1 cellular context compared by ENCODE assay signal in genomic region chr4:1802151-1802715, GRCh38.
A peak's percentile ranks its signal among the peaks of the same experiment; 100 is the strongest.
TF ChIP-seq lines count a peak whose summit lies in the region.

No MANE protein-coding gene starts in this region.

TF ChIP-seq in HepG2, 621 proteins besides CTCF, POLR2A, EP300 and RAD21 (continued from another document and continues in another):
- TF ChIP-seq, protein P1, sequence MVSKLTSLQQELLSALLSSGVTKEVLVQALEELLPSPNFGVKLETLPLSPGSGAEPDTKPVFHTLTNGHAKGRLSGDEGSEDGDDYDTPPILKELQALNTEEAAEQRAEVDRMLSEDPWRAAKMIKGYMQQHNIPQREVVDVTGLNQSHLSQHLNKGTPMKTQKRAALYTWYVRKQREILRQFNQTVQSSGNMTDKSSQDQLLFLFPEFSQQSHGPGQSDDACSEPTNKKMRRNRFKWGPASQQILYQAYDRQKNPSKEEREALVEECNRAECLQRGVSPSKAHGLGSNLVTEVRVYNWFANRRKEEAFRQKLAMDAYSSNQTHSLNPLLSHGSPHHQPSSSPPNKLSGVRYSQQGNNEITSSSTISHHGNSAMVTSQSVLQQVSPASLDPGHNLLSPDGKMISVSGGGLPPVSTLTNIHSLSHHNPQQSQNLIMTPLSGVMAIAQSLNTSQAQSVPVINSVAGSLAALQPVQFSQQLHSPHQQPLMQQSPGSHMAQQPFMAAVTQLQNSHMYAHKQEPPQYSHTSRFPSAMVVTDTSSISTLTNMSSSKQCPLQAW (CRISPR knock-in tag; IDR thresholded peaks at IDR 0.05): peak; percentile 89
- TF ChIP-seq, protein P2, sequence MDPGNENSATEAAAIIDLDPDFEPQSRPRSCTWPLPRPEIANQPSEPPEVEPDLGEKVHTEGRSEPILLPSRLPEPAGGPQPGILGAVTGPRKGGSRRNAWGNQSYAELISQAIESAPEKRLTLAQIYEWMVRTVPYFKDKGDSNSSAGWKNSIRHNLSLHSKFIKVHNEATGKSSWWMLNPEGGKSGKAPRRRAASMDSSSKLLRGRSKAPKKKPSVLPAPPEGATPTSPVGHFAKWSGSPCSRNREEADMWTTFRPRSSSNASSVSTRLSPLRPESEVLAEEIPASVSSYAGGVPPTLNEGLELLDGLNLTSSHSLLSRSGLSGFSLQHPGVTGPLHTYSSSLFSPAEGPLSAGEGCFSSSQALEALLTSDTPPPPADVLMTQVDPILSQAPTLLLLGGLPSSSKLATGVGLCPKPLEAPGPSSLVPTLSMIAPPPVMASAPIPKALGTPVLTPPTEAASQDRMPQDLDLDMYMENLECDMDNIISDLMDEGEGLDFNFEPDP (CRISPR knock-in tag; conservative IDR thresholded peaks at IDR 0.05): no peak
- TF ChIP-seq ZBTB37 (CRISPR knock-in tag; IDR thresholded peaks at IDR 0.05) (no peak), HOXD1 (CRISPR knock-in tag; IDR thresholded peaks at IDR 0.05) (no peak), ZNF136 (CRISPR knock-in tag; IDR thresholded peaks at IDR 0.05; ENCODE audit: low read depth) (0 out of 2 replicates have a peak, but pooled peaks have one; percentile 48), ZBTB42 (CRISPR knock-in tag; IDR thresholded peaks at IDR 0.05) (peak; percentile 98), PITX1 (CRISPR knock-in tag; IDR thresholded peaks at IDR 0.05) (peak; percentile 87; the same call in 1 of the 2 replicates), HIVEP1 (CRISPR knock-in tag; IDR thresholded peaks at IDR 0.05) (peak; percentile 92; the same call in 1 of the 2 replicates), MTA3 (CRISPR knock-in tag; IDR thresholded peaks at IDR 0.05) (no peak), ATF2 (CRISPR knock-in tag; IDR thresholded peaks at IDR 0.05) (peak; percentile 76; the same call in 1 of the 2 replicates), ZNF768 (CRISPR knock-in tag; IDR thresholded peaks at IDR 0.05) (peak; percentile 30; the same call in 1 of the 2 replicates), AKAP8 (CRISPR knock-in tag; IDR thresholded peaks at IDR 0.05) (peak; percentile 93), ZNF550 (CRISPR knock-in tag; IDR thresholded peaks at IDR 0.05; ENCODE audit: borderline replicate concordance) (no peak), ZNF850 (CRISPR knock-in tag; conservative IDR thresholded peaks at IDR 0.05) (no peak), TBX2 (CRISPR knock-in tag; IDR thresholded peaks at IDR 0.05; ENCODE audit: borderline replicate concordance) (peak; percentile 94), MAFF (IDR thresholded peaks at IDR 0.05; ENCODE audit: low read depth, low read length) (no peak), RFXANK (CRISPR knock-in tag; IDR thresholded peaks at IDR 0.05) (no peak), TARDBP (CRISPR knock-in tag; IDR thresholded peaks at IDR 0.05) (peak; percentile 87), NFATC3 (CRISPR knock-in tag; IDR thresholded peaks at IDR 0.05) (no peak), ATRX (CRISPR knock-in tag; IDR thresholded peaks at IDR 0.05; ENCODE audit: borderline replicate concordance) (no peak), ZNF619 (CRISPR knock-in tag; IDR thresholded peaks at IDR 0.05) (no peak), SRF (IDR thresholded peaks at IDR 0.05; ENCODE audit: low read depth, low read length) (0 out of 2 replicates have a peak, but pooled peaks have one; percentile 13), FOXP4 (CRISPR knock-in tag; IDR thresholded peaks at IDR 0.05) (peak; percentile 77), ZNF205 (CRISPR knock-in tag; IDR thresholded peaks at IDR 0.05) (peak; percentile 70), MAF1 (CRISPR knock-in tag; IDR thresholded peaks at IDR 0.05; ENCODE audit: borderline replicate concordance) (no peak), TBP (CRISPR knock-in tag; IDR thresholded peaks at IDR 0.05) (no peak), CEBPG (CRISPR knock-in tag; IDR thresholded peaks at IDR 0.05) (peak; percentile 96), NBN (conservative IDR thresholded peaks at IDR 0.05) (no peak), HOXA5 (CRISPR knock-in tag; IDR thresholded peaks at IDR 0.05) (0 out of 2 replicates have a peak, but pooled peaks have one; percentile 23), GATAD2A (CRISPR knock-in tag; IDR thresholded peaks at IDR 0.05) (peak; percentile 91), ZSCAN31 (CRISPR knock-in tag; IDR thresholded peaks at IDR 0.05; ENCODE audit: low read depth) (peak; percentile 92), POLR2G (IDR thresholded peaks at IDR 0.05; ENCODE audit: low read depth, low read length) (peak; percentile 43; the same call in 1 of the 2 replicates), SALL2 (CRISPR knock-in tag; IDR thresholded peaks at IDR 0.05) (no peak), FOXK2 (IDR thresholded peaks at IDR 0.05) (no peak), TAF15 (IDR thresholded peaks at IDR 0.05; ENCODE audit: low read depth, low read length, poor library complexity, severe bottlenecking) (peak; percentile 84), ZFP37 (CRISPR knock-in tag; IDR thresholded peaks at IDR 0.05; ENCODE audit: borderline replicate concordance) (no peak), EHMT2 (IDR thresholded peaks at IDR 0.05; ENCODE audit: borderline replicate concordance, low read depth, low read length) (no peak), ZNF33B (CRISPR knock-in tag; IDR thresholded peaks at IDR 0.05) (0 out of 2 replicates have a peak, but pooled peaks have one; percentile 50), NFRKB (IDR thresholded peaks at IDR 0.05) (no peak), ZNF547 (CRISPR knock-in tag; IDR thresholded peaks at IDR 0.05) (peak; percentile 69; the same call in 1 of the 2 replicates), SALL1 (CRISPR knock-in tag; IDR thresholded peaks at IDR 0.05) (peak; percentile 53), SYNCRIP (IDR thresholded peaks at IDR 0.05; ENCODE audit: insufficient read depth, low read depth, low read length) (no peak), ZNF7 (CRISPR knock-in tag; IDR thresholded peaks at IDR 0.05) (no peak), HNRNPH1 (optimal IDR thresholded peaks at IDR 0.05; ENCODE audit: low read depth, low read length) (no peak), CBX1 (IDR thresholded peaks at IDR 0.05; ENCODE audit: low read depth) (peak; percentile 25), JUND (CRISPR knock-in tag; IDR thresholded peaks at IDR 0.05) (no peak), HMG20A (CRISPR knock-in tag; IDR thresholded peaks at IDR 0.05; ENCODE audit: borderline replicate concordance) (no peak), TSC22D2 (CRISPR knock-in tag; IDR thresholded peaks at IDR 0.05; ENCODE audit: borderline replicate concordance) (no peak), ZNF564 (CRISPR knock-in tag; IDR thresholded peaks at IDR 0.05) (no peak; the same call in 1 of the 2 replicates), NFIC (IDR thresholded peaks at IDR 0.05; ENCODE audit: low read length) (no peak), ZNF460 (CRISPR knock-in tag; IDR thresholded peaks at IDR 0.05; ENCODE audit: borderline replicate concordance) (no peak), IKZF5 (CRISPR knock-in tag; IDR thresholded peaks at IDR 0.05) (0 out of 2 replicates have a peak, but pooled peaks have one; percentile 30), ZNF30 (CRISPR knock-in tag; IDR thresholded peaks at IDR 0.05) (no peak)
- TF ChIP-seq, protein P3, sequence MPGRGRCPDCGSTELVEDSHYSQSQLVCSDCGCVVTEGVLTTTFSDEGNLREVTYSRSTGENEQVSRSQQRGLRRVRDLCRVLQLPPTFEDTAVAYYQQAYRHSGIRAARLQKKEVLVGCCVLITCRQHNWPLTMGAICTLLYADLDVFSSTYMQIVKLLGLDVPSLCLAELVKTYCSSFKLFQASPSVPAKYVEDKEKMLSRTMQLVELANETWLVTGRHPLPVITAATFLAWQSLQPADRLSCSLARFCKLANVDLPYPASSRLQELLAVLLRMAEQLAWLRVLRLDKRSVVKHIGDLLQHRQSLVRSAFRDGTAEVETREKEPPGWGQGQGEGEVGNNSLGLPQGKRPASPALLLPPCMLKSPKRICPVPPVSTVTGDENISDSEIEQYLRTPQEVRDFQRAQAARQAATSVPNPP (CRISPR knock-in tag; IDR thresholded peaks at IDR 0.05): peak; percentile 76
- TF ChIP-seq, protein P4, sequence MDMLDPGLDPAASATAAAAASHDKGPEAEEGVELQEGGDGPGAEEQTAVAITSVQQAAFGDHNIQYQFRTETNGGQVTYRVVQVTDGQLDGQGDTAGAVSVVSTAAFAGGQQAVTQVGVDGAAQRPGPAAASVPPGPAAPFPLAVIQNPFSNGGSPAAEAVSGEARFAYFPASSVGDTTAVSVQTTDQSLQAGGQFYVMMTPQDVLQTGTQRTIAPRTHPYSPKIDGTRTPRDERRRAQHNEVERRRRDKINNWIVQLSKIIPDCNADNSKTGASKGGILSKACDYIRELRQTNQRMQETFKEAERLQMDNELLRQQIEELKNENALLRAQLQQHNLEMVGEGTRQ (IDR thresholded peaks at IDR 0.05; ENCODE audit: low read depth, low read length): no peak
- TF ChIP-seq, protein P4 (CRISPR knock-in tag; IDR thresholded peaks at IDR 0.05; ENCODE audit: borderline replicate concordance): no peak
- TF ChIP-seq, protein P5, sequence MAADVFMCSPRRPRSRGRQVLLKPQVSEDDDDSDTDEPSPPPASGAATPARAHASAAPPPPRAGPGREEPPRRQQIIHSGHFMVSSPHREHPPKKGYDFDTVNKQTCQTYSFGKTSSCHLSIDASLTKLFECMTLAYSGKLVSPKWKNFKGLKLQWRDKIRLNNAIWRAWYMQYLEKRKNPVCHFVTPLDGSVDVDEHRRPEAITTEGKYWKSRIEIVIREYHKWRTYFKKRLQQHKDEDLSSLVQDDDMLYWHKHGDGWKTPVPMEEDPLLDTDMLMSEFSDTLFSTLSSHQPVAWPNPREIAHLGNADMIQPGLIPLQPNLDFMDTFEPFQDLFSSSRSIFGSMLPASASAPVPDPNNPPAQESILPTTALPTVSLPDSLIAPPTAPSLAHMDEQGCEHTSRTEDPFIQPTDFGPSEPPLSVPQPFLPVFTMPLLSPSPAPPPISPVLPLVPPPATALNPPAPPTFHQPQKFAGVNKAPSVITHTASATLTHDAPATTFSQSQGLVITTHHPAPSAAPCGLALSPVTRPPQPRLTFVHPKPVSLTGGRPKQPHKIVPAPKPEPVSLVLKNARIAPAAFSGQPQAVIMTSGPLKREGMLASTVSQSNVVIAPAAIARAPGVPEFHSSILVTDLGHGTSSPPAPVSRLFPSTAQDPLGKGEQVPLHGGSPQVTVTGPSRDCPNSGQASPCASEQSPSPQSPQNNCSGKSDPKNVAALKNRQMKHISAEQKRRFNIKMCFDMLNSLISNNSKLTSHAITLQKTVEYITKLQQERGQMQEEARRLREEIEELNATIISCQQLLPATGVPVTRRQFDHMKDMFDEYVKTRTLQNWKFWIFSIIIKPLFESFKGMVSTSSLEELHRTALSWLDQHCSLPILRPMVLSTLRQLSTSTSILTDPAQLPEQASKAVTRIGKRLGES (CRISPR knock-in tag; IDR thresholded peaks at IDR 0.05; ENCODE audit: borderline replicate concordance): no peak
- TF ChIP-seq, protein P6, sequence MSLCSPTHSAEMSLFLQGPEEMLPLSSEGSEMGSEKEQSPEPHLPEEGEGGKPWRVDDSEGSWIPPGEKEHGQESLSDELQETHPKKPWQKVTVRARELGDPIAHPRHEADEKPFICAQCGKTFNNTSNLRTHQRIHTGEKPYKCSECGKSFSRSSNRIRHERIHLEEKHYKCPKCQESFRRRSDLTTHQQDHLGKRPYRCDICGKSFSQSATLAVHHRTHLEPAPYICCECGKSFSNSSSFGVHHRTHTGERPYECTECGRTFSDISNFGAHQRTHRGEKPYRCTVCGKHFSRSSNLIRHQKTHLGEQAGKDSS (CRISPR knock-in tag; IDR thresholded peaks at IDR 0.05; ENCODE audit: borderline replicate concordance, low read depth): peak; percentile 68; the same call in 1 of the 2 replicates
